ENCODE assay signal across 9 cellular contexts in genomic region chr14:74531467-74531866, GRCh38. TPM values are rescaled to one million over a fixed set of nuclear protein-coding genes. Genes with fewer than 3 reads are reported as not detected.
DNase-seq lines count a peak whose midpoint lies in the region; TF ChIP-seq lines count a peak whose summit lies in the region.
"Had no signal": no experiment of that assay in that cellular context is flagged by ENCODE, and none has a peak within 500 bp of the region (broad histone marks: within the 10 kb centered on the region; RNA-seq: fewer than 3 reads in every experiment).

No MANE protein-coding gene starts in this region.

- DNase-seq in AG04450 (ENCODE audit: low read depth, low spot score) (no peak), HT1080 (ENCODE audit: low read depth) (peak; percentile 40), astrocyte of the spinal cord (ENCODE audit: low read depth, low spot score) (peak; percentile 30), iPS DF 4.7 (ENCODE audit: extremely low read depth, low spot score) (peak; percentile 33), GM13976 (ENCODE audit: low spot score) (no peak), D341Med (ENCODE audit: low spot score) (no peak), T1000 (lab: John Stamatoyannopoulos, UW) (no peak), uterus (no peak)
- DNase-seq: NCI-H345 had no signal

- no peaks in the 10 kb centered on the region for H3K4me1 ChIP-seq in uterus

- CTCF ChIA-PET in AG04450 (lab: Charles Lee) = interaction anchor here (0.6 to 1.1 kb wide), 2 partner anchors 273 to 530 kb away, joined by 6 to 8 read pairs; no protein-coding TSS in a partner anchor

- intact Hi-C loops in uterus (cut with DNase I; ENCODE audit: low total_unique reads) = no loop called here

- TF ChIP-seq POLR2A in uterus (IDR thresholded peaks at IDR 0.05) = no peak

- H3K36me3 ChIP-seq in uterus = no peaks in the 10 kb centered on the region

- no peak overlapping the region for H3K27ac ChIP-seq in AG04450 (ENCODE audit: low read depth, low read length)
- no peak overlapping the region for H3K27ac ChIP-seq in uterus

- in situ Hi-C loops in astrocyte of the spinal cord (cut with HindIII; ENCODE audit: low sequenced_read_pairs) = no loop called here
- in situ Hi-C loops in GM13976 (cut with MboI; ENCODE audit: low sequenced_read_pairs, unreplicated experiment) = no loop called here

- H3K4me3 ChIP-seq in AG04450 (ENCODE audit: low read depth, low read length) (no peak overlapping the region), astrocyte of the spinal cord (ENCODE audit: low read depth, low read length) (no peak overlapping the region), uterus (no peak overlapping the region)

- H3K27me3 ChIP-seq in AG04450 (ENCODE audit: control insufficient read depth, insufficient read depth, low read length) (no peaks in the 10 kb centered on the region), uterus (no peaks in the 10 kb centered on the region)

- H3K9me3 ChIP-seq in AG04450 (ENCODE audit: control insufficient read depth, insufficient read depth, low read length) (no peaks in the 10 kb centered on the region), uterus (no peaks in the 10 kb centered on the region)

- TF ChIP-seq CTCF in AG04450 (IDR thresholded peaks at IDR 0.05; ENCODE audit: low read depth, low read length) (peak; percentile 18), astrocyte of the spinal cord (IDR thresholded peaks at IDR 0.05; ENCODE audit: low read depth, low read length) (no peak), GM13976 (IDR thresholded peaks at IDR 0.05; ENCODE audit: borderline replicate concordance, control extremely low read depth, extremely low read depth, insufficient read depth, missing control alignments) (no peak), uterus (IDR thresholded peaks at IDR 0.05) (no peak)

- POLR2A ChIA-PET in AG04450 (lab: Yijun Ruan, JAX) = no interaction called here

RNA-seq across cellular contexts. Expression of gene ISCA2, which starts 37.9 kb away (rescaled TPM):
- polyA plus RNA-seq in AG04450 (2011; rRNA removed) = 28.2 and 45.6 TPM in 2 replicates
- 2.5 and 8.5 TPM in 2 replicates for polyA minus RNA-seq in AG04450 (2011; rRNA and poly(A)+ RNA removed)
- 21.1 and 23.3 TPM in 2 replicates for total RNA-seq in HT1080 (2014; rRNA removed; shearing (Covaris generic))
- 20.5 and 36.7 TPM in 2 replicates for polyA plus RNA-seq in HT1080 (2015; cell fraction: cytosol; rRNA removed)
- polyA plus RNA-seq in HT1080 (2015; cell fraction: nucleus; rRNA removed) = 21.2 and 24.7 TPM in 2 replicates
- 10 to 100 TPM in 2 of 4 donors, 1 to 10 TPM in 2; 1.0 to 22.2 (median 11.0) TPM for total RNA-seq in uterus

RNA-seq across cellular contexts. Expression of gene NPC2, which starts 38.4 kb away (rescaled TPM):
- polyA plus RNA-seq in AG04450 (2011; rRNA removed) = 197 and 248 TPM in 2 replicates
- 82.8 and 110 TPM in 2 replicates for polyA minus RNA-seq in AG04450 (2011; rRNA and poly(A)+ RNA removed)
- 203 and 243 TPM in 2 replicates for total RNA-seq in HT1080 (2014; rRNA removed; shearing (Covaris generic))
- 201 and 245 TPM in 2 replicates for polyA plus RNA-seq in HT1080 (2015; cell fraction: cytosol; rRNA removed)
- 103 and 154 TPM in 2 replicates for polyA plus RNA-seq in HT1080 (2015; cell fraction: nucleus; rRNA removed)
- total RNA-seq in uterus = 100 to 1,000 TPM; 151 to 353 (median 209) TPM

Comparison
In these comparisons a context has a peak if more than half of its experiments do, and no peak if none do; other contexts are left out.
1. DNase-seq: peak in HT1080 (single experiment), astrocyte of the spinal cord (single experiment) and iPS DF 4.7 (single experiment); none in AG04450 (single experiment), GM13976 (single experiment), D341Med (single experiment), T1000 (single experiment) and uterus (0 of 2).